32 cellular contexts compared by ENCODE assay signal in the genomic region with DNA sequence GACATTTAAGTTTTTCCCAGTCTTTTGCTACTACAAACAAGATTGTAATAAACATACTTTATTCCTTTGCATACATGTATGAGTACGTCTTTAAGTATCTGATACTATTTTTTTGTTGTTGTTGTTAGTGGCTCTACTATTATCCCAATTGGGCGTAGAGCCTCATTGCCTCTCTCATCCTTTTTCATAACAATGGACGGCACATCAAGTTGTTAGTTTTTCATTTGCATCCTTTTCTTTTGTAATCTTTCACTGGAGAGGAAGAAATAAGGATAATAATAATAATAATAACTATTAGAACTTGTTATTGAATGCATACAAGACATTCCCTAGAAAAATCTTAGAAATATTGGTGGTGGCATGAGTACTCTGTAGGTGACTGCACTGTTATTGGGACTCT. TPM values are rescaled to one million over a fixed set of nuclear protein-coding genes. Genes with fewer than 3 reads are reported as not detected.
"Had no signal": no experiment of that assay in that cellular context is flagged by ENCODE, and none has a peak within 500 bp of the region (broad histone marks: within the 10 kb centered on the region; RNA-seq: fewer than 3 reads in every experiment).

No MANE protein-coding gene starts in this region.

- H3K36me3 Mint-ChIP-seq: activated naive CD8-positive, alpha-beta T cell had no signal

- ATAC-seq: activated T-cell treated with anti-CD3 and anti-CD28 coated beads, Interleukin-2, amount 50 U/mL, for 72 hours; activated T-helper 17 cell treated with anti-CD3 and anti-CD28 coated beads, Interleukin-2, amount 50 U/mL, for 72 hours; effector memory CD8-positive, alpha-beta T cell; foreskin keratinocyte; gastrocnemius medialis; heart left ventricle had no signal

- H3K27ac ChIP-seq: brain microvascular endothelial cell, coronary artery, esophagus muscularis mucosa, foreskin keratinocyte, gastrocnemius medialis, heart left ventricle had no signal

- H3K4me1 ChIP-seq: esophagus muscularis mucosa, foreskin keratinocyte, gastrocnemius medialis, heart left ventricle had no signal

- H3K27me3 Mint-ChIP-seq: activated CD4-positive, alpha-beta memory T cell treated with anti-CD3 and anti-CD28 coated beads, Interleukin-2, amount 10 ng/mL, durations not matched to agents 7 days and 5 days; activated naive CD8-positive, alpha-beta T cell; activated T-cell treated with anti-CD3 and anti-CD28 coated beads, Interleukin-2, amount 50 U/mL, for 24 hours; central memory CD8-positive, alpha-beta T cell; dendritic cell treated with granulocyte-macrophage colony-stimulating factor and Interleukin-4, amounts not matched to agents 40 ng/mL and 50 ng/mL, for 4 days; effector memory CD8-positive, alpha-beta T cell had no signal

- DNase-seq: activated CD4-positive, alpha-beta memory T cell treated with anti-CD3 and anti-CD28 coated beads, Interleukin-2, amount 10 ng/mL, durations not matched to agents 7 days and 5 days; activated CD4-positive, alpha-beta T cell treated with anti-CD3 and anti-CD28 coated beads for 1 hour; activated CD4-positive, alpha-beta T cell treated with anti-CD3 and anti-CD28 coated beads for 4 hours; activated CD4-positive, alpha-beta T cell treated with anti-CD3 and anti-CD28 coated beads, Interleukin-2, amount 10 ng/mL, durations not matched to agents 7 days and 5 days; activated CD4-positive, alpha-beta T cell treated with anti-CD3 and anti-CD28 coated beads, Interleukin-2, amount 50 U/mL, for 4 hours; activated CD8-positive, alpha-beta memory T cell treated with anti-CD3 and anti-CD28 coated beads, Interleukin-2, amount 50 U/mL, for 48 hours; activated effector memory CD4-positive, alpha-beta T cell treated with Interleukin-2 at 50 U/mL for 16 hours; activated gamma-delta T cell treated with Interleukin-2 at 50 U/mL for 16 hours; activated naive CD4-positive, alpha-beta T cell treated with anti-CD3 and anti-CD28 coated beads, Interleukin-2, amount 50 U/mL, for 16 hours; activated naive CD4-positive, alpha-beta T cell treated with Interleukin-2 at 50 U/mL for 16 hours; activated T-cell treated with anti-CD3 and anti-CD28 coated beads for 4 hours; activated T-cell treated with anti-CD3 and anti-CD28 coated beads, Interleukin-2, amount 50 U/mL, for 24 hours; activated T-cell treated with anti-CD3 and anti-CD28 coated beads, Interleukin-2, amount 50 U/mL, for 72 hours; amniotic stem cell; anterior cingulate cortex; brain microvascular endothelial cell; effector CD4-positive, alpha-beta T cell; effector memory CD8-positive, alpha-beta T cell; erythroblast; foreskin keratinocyte; gastrocnemius medialis; glutamatergic neuron; heart left ventricle; T-helper 2 cell had no signal

- H3K9me3 Mint-ChIP-seq: activated CD4-positive, alpha-beta memory T cell treated with anti-CD3 and anti-CD28 coated beads, Interleukin-2, amount 10 ng/mL, durations not matched to agents 7 days and 5 days; activated CD4-positive, alpha-beta T cell treated with anti-CD3 and anti-CD28 coated beads, Interleukin-2, amount 10 ng/mL, durations not matched to agents 7 days and 5 days; activated T-cell treated with anti-CD3 and anti-CD28 coated beads, Interleukin-2, amount 50 U/mL, for 24 hours; activated T-helper 17 cell treated with anti-CD3 and anti-CD28 coated beads, Interleukin-2, amount 50 U/mL, for 72 hours; central memory CD8-positive, alpha-beta T cell; dendritic cell treated with granulocyte-macrophage colony-stimulating factor and Interleukin-4, amounts not matched to agents 40 ng/mL and 50 ng/mL, for 4 days had no signal

- H3K4me3 Mint-ChIP-seq: activated CD4-positive, alpha-beta memory T cell treated with anti-CD3 and anti-CD28 coated beads, Interleukin-2, amount 10 ng/mL, durations not matched to agents 7 days and 5 days; activated CD4-positive, alpha-beta T cell treated with anti-CD3 and anti-CD28 coated beads, Interleukin-2, amount 10 ng/mL, durations not matched to agents 7 days and 5 days; activated naive CD8-positive, alpha-beta T cell; activated T-cell treated with anti-CD3 and anti-CD28 coated beads, Interleukin-2, amount 50 U/mL, for 24 hours; activated T-cell treated with anti-CD3 and anti-CD28 coated beads, Interleukin-2, amount 50 U/mL, for 72 hours; activated T-helper 17 cell treated with anti-CD3 and anti-CD28 coated beads, Interleukin-2, amount 50 U/mL, for 72 hours; central memory CD8-positive, alpha-beta T cell; dendritic cell treated with granulocyte-macrophage colony-stimulating factor and Interleukin-4, amounts not matched to agents 40 ng/mL and 50 ng/mL, for 4 days; effector memory CD8-positive, alpha-beta T cell had no signal

- H3K9me3 ChIP-seq: esophagus muscularis mucosa, gastrocnemius medialis, heart left ventricle had no signal

- H3K27ac Mint-ChIP-seq: activated CD4-positive, alpha-beta memory T cell treated with anti-CD3 and anti-CD28 coated beads, Interleukin-2, amount 10 ng/mL, durations not matched to agents 7 days and 5 days; activated CD4-positive, alpha-beta T cell treated with anti-CD3 and anti-CD28 coated beads, Interleukin-2, amount 10 ng/mL, durations not matched to agents 7 days and 5 days; activated naive CD8-positive, alpha-beta T cell; activated T-cell treated with anti-CD3 and anti-CD28 coated beads, Interleukin-2, amount 50 U/mL, for 24 hours; activated T-cell treated with anti-CD3 and anti-CD28 coated beads, Interleukin-2, amount 50 U/mL, for 72 hours; activated T-helper 17 cell treated with anti-CD3 and anti-CD28 coated beads, Interleukin-2, amount 50 U/mL, for 72 hours; dendritic cell treated with granulocyte-macrophage colony-stimulating factor and Interleukin-4, amounts not matched to agents 40 ng/mL and 50 ng/mL, for 4 days; effector memory CD8-positive, alpha-beta T cell had no signal

- H3K36me3 ChIP-seq: brain microvascular endothelial cell, esophagus muscularis mucosa, gastrocnemius medialis, heart left ventricle had no signal

- H3K27me3 ChIP-seq: brain microvascular endothelial cell, esophagus muscularis mucosa, foreskin keratinocyte, gastrocnemius medialis had no signal

- H3K4me1 Mint-ChIP-seq: activated CD4-positive, alpha-beta memory T cell treated with anti-CD3 and anti-CD28 coated beads, Interleukin-2, amount 10 ng/mL, durations not matched to agents 7 days and 5 days; activated CD4-positive, alpha-beta T cell treated with anti-CD3 and anti-CD28 coated beads, Interleukin-2, amount 10 ng/mL, durations not matched to agents 7 days and 5 days; activated T-helper 17 cell treated with anti-CD3 and anti-CD28 coated beads, Interleukin-2, amount 50 U/mL, for 72 hours; central memory CD8-positive, alpha-beta T cell had no signal

- H3K4me3 ChIP-seq: coronary artery, esophagus muscularis mucosa, gastrocnemius medialis, heart left ventricle had no signal

RNA-seq across cellular contexts. Expression of a gene that starts 23.1 kb away (rescaled TPM):
- total RNA-seq: activated CD4-positive, alpha-beta memory T cell treated with anti-CD3 and anti-CD28 coated beads, Interleukin-2, amount 10 ng/mL, durations not matched to agents 7 days and 5 days; activated CD4-positive, alpha-beta T cell treated with anti-CD3 and anti-CD28 coated beads, Interleukin-2, amount 10 ng/mL, durations not matched to agents 7 days and 5 days; activated T-cell treated with anti-CD3 and anti-CD28 coated beads, Interleukin-2, amount 50 U/mL, for 72 hours; activated T-helper 17 cell treated with anti-CD3 and anti-CD28 coated beads, Interleukin-2, amount 50 U/mL, for 72 hours; bronchial epithelial cell; foreskin keratinocyte; heart left ventricle; T-helper 1 cell treated with Interleukin-12 subunit alpha and Interleukin-12 subunit beta and Interleukin-4 antibody, amounts not matched to agents 30 ng/mL and 1 ng/mL, for 36 hours had no signal
